In the genomic region with DNA sequence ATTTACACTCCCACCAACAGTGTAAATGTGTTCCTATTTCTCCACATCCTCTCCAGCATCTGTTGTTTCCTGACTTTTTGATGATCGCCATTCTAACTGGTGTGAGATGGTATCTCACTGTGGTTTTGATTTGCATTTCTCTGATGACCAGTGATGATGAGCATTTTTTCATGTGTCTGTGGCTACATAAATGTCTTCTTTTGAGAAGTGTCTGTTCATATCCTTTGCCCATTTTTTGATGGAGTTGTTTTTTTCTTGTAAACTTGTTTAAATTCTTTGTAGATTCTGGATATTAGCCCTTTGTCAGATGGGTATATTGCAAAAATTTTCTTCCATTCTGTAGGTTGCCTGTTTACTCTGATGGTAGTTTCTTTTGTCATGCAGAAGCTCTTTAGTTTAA, we compare ENCODE assay signal across 4 cellular contexts. TPM values are rescaled to one million over a fixed set of nuclear protein-coding genes. Genes with fewer than 3 reads are reported as not detected.
DNase-seq lines count a peak whose midpoint lies in the region; ATAC-seq and TF ChIP-seq lines count a peak whose summit lies in the region.
"Not testable (repeated sequence)": the region's sequence is repeated elsewhere in the genome, so short reads cannot be mapped to it uniquely, and the experiment has no call there.

No MANE protein-coding gene starts in this region.

- intact Hi-C loops in natural killer cell (cut with micrococcal nuclease) = not testable (repeated sequence)

- H3K4me1 Mint-ChIP-seq in endothelial cell (ENCODE audit: unreplicated experiment) = not testable (repeated sequence)
- H3K4me1 Mint-ChIP-seq in immature natural killer cell (peaks cover 81 to 82% of the 10 kb centered on the region in 2 donors), natural killer cell (peaks cover 80 to 82% of the 10 kb centered on the region in 2 donors)
- peaks cover 73 to 76% of the 10 kb centered on the region in 2 donors for H3K4me1 Mint-ChIP-seq in natural killer cell treated with Interleukin-12 subunit alpha and Interleukin-12 subunit beta and Interleukin-15 and Interleukin-18, amount 100 ng/mL, for 72 hours (ENCODE audit: low read depth in 2 of 2)

- not testable (repeated sequence) for H3K9me3 Mint-ChIP-seq in endothelial cell (ENCODE audit: unreplicated experiment); immature natural killer cell; natural killer cell
- peaks cover 16% of the 10 kb centered on the region for H3K9me3 Mint-ChIP-seq in natural killer cell treated with Interleukin-12 subunit alpha and Interleukin-12 subunit beta and Interleukin-15 and Interleukin-18, amount 100 ng/mL, for 72 hours

- ATAC-seq in natural killer cell; natural killer cell treated with Interleukin-12 subunit alpha and Interleukin-12 subunit beta and Interleukin-15 and Interleukin-18, amount 100 ng/mL, for 72 hours: not testable (repeated sequence)

- not testable (repeated sequence) for DNase-seq in endothelial cell (ENCODE audit: low spot score); immature natural killer cell; natural killer cell; natural killer cell treated with Interleukin-12 subunit alpha and Interleukin-12 subunit beta and Interleukin-15 and Interleukin-18, amount 100 ng/mL, for 72 hours (ENCODE audit: low spot score)

- not testable (repeated sequence) for H3K4me3 Mint-ChIP-seq in endothelial cell (ENCODE audit: unreplicated experiment); natural killer cell
- peak overlapping the region in 2 of 5 donors; percentile 22 to 23 for H3K4me3 Mint-ChIP-seq in immature natural killer cell
- H3K4me3 Mint-ChIP-seq in natural killer cell treated with Interleukin-12 subunit alpha and Interleukin-12 subunit beta and Interleukin-15 and Interleukin-18, amount 100 ng/mL, for 72 hours = peak overlapping the region; percentile 39

- H3K27me3 Mint-ChIP-seq in endothelial cell (ENCODE audit: unreplicated experiment); immature natural killer cell (ENCODE audit: low read depth in 3 of 3); natural killer cell (ENCODE audit: low read depth in 2 of 2); natural killer cell treated with Interleukin-12 subunit alpha and Interleukin-12 subunit beta and Interleukin-15 and Interleukin-18, amount 100 ng/mL, for 72 hours: not testable (repeated sequence)

- TF ChIP-seq CTCF in endothelial cell (IDR thresholded peaks at IDR 0.05; ENCODE audit: unreplicated experiment); natural killer cell (IDR thresholded peaks at IDR 0.05): not testable (repeated sequence)

- peak overlapping the region; percentile 36 for H3K27ac Mint-ChIP-seq in endothelial cell (ENCODE audit: unreplicated experiment)
- peak overlapping the region in 4 of 6 donors; percentile 6 to 70 (median 64) for H3K27ac Mint-ChIP-seq in immature natural killer cell
- peak overlapping the region; percentile 9 to 47 for H3K27ac Mint-ChIP-seq in natural killer cell
- peak overlapping the region; percentile 43 to 81 for H3K27ac Mint-ChIP-seq in natural killer cell treated with Interleukin-12 subunit alpha and Interleukin-12 subunit beta and Interleukin-15 and Interleukin-18, amount 100 ng/mL, for 72 hours

- not testable (repeated sequence) for H3K36me3 Mint-ChIP-seq in endothelial cell (ENCODE audit: low read depth, unreplicated experiment); immature natural killer cell; natural killer cell
- peaks cover 48% of the 10 kb centered on the region for H3K36me3 Mint-ChIP-seq in natural killer cell treated with Interleukin-12 subunit alpha and Interleukin-12 subunit beta and Interleukin-15 and Interleukin-18, amount 100 ng/mL, for 72 hours

RNA-seq across cellular contexts. Expression of gene NCOA1, which starts 41.0 kb away (rescaled TPM):
- 47.4 TPM for total RNA-seq in endothelial cell (ENCODE audit: unreplicated experiment)
- polyA plus RNA-seq in immature natural killer cell = 10 to 100 TPM; 21.2 to 35.0 (median 25.6) TPM
- total RNA-seq in natural killer cell = 100 to 1,000 TPM; 122 to 149 (median 124) TPM
- total RNA-seq in natural killer cell treated with Interleukin-12 subunit alpha and Interleukin-12 subunit beta and Interleukin-15 and Interleukin-18, amount 100 ng/mL, for 72 hours = 100 to 1,000 TPM in 1 of 2 donors, 10 to 100 TPM in 1; 84.1 to 139 TPM
